In the genomic region with DNA sequence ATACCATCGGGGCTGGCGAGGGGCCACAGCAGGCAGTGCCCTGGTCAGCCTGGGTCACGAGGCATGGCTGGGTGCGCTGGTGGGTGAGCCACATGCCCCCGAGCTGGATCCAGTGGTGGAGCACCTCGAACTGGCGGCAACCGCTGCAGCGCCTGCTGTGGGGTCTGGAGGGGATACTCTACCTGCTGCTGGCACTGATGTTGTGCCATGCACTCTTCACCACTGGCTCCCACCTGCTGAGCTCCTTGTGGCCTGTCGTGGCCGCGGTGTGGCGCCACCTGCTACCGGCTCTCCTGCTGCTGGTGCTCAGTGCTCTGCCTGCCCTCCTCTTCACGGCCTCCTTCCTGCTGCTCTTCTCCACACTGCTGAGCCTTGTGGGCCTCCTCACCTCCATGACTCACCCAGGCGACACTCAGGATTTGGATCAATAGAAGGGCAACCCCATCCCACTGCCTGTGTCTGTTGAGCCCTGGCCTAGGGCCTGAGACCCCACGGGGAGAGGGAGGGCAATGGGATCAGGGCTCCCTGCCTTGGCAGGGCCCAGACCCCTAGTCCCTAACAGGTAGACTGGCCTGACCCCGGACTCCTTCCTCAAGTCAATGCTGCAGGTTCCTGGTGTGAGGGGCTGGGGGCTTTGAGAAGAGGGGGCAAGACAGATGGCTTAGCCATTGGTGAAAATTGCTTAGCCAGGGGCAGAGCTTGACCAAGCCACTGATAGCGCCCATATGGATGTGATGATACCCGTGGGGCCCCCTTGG, we compare ENCODE assay signal across 9 cellular contexts. TPM values are rescaled to one million over a fixed set of nuclear protein-coding genes. Genes with fewer than 3 reads are reported as not detected.
DNase-seq lines count a peak whose midpoint lies in the region; ATAC-seq and TF ChIP-seq lines count a peak whose summit lies in the region.
"Had no signal": no experiment of that assay in that cellular context is flagged by ENCODE, and none has a peak within 500 bp of the region (broad histone marks: within the 10 kb centered on the region; RNA-seq: fewer than 3 reads in every experiment).

No MANE protein-coding gene starts in this region.

- no peak overlapping the region for H3K27ac Mint-ChIP-seq in activated naive CD4-positive, alpha-beta T cell treated with anti-CD3 and anti-CD28 coated beads, Interleukin-2, amount 50 U/mL, for 72 hours
- no peak overlapping the region for H3K27ac Mint-ChIP-seq in type B pancreatic cell

- H3F3A ChIP-seq in PC-9 (ENCODE audit: insufficient read depth, low read depth), result peaks cover 21% of the 10 kb centered on the region

- no peaks in the 10 kb centered on the region for H3K79me2 ChIP-seq in PC-9 (ENCODE audit: low read depth)

- H3K4me2 ChIP-seq in PC-9, result no peak overlapping the region

- peak; percentile 43 to 71 for ATAC-seq in activated naive CD4-positive, alpha-beta T cell treated with anti-CD3 and anti-CD28 coated beads, Interleukin-2, amount 50 U/mL, for 72 hours

- no peak for DNase-seq in activated naive CD4-positive, alpha-beta T cell treated with anti-CD3 and anti-CD28 coated beads, Interleukin-2, amount 50 U/mL, for 72 hours (ENCODE audit: low spot score in 2 of 2)
- no peak for DNase-seq in activated naive CD4-positive, alpha-beta T cell (lab: John Stamatoyannopoulos, UW)
- peak; percentile 61 for DNase-seq in type B pancreatic cell (ENCODE audit: extremely low spot score, unreplicated experiment)
- no peak for DNase-seq in NCI-H1048 (lab: John Stamatoyannopoulos, UW)
- DNase-seq in PC-9, result no peak
- DNase-seq: caudate nucleus, SW 1271 had no signal

- H3K36me3 ChIP-seq in PC-9 (ENCODE audit: low read depth), result no peaks in the 10 kb centered on the region

- POLR2A ChIA-PET in PC-9 (lab: Charles Lee; ENCODE audit: unreplicated experiment), result no interaction called here

- peaks cover 28% of the 10 kb centered on the region for H3K4me1 ChIP-seq in PC-9 (replicated peaks; ENCODE audit: insufficient read depth)

- WGBS in adipose tissue, 3 donors, result 67 to 88% (median 84%) methylated on average over 18 to 20 of the region's 20 CpGs

- H3K27me3 Mint-ChIP-seq in type B pancreatic cell, result peaks cover 51% of the 10 kb centered on the region

- TF ChIP-seq CTCF in type B pancreatic cell (conservative IDR thresholded peaks at IDR 0.05), result no peak
- no peak for TF ChIP-seq CTCF in PC-9 (conservative IDR thresholded peaks at IDR 0.05)

- CTCF ChIA-PET in PC-9 (lab: Charles Lee), result no interaction called here

- peaks cover 9 to 15% of the 10 kb centered on the region in 2 donors for H3K36me3 Mint-ChIP-seq in activated naive CD4-positive, alpha-beta T cell treated with anti-CD3 and anti-CD28 coated beads, Interleukin-2, amount 50 U/mL, for 72 hours
- no peaks in the 10 kb centered on the region for H3K36me3 Mint-ChIP-seq in type B pancreatic cell

- intact Hi-C loops in PC-9 (cut with micrococcal nuclease; ENCODE audit: unreplicated experiment), result no loop called here

- H3K4me3 Mint-ChIP-seq in type B pancreatic cell, result no peak overlapping the region

- H3K9me2 ChIP-seq in PC-9 (ENCODE audit: insufficient read depth), result no peaks in the 10 kb centered on the region

- H3K4me1 Mint-ChIP-seq in type B pancreatic cell (ENCODE audit: unreplicated experiment), result peaks cover 19% of the 10 kb centered on the region

- no peaks in the 10 kb centered on the region for H3K27me3 ChIP-seq in PC-9 (ENCODE audit: insufficient read depth, low read depth)

- peak overlapping the region; percentile 17 for H3K27ac ChIP-seq in adipose tissue (ENCODE audit: low read depth, low read length)
- H3K27ac ChIP-seq in PC-9, result no peak overlapping the region

- H3K9me3 ChIP-seq in PC-9 (ENCODE audit: insufficient read depth, low read depth), result no peaks in the 10 kb centered on the region

- H3K4me3 ChIP-seq in PC-9, result no peak overlapping the region

- no peak overlapping the region for H2AFZ ChIP-seq in PC-9

- no TSS peak for BruUV-seq in PC-9 (replicated peaks; lab: Mats Ljungman, UMichigan)

- peaks cover 0 to 9% of the 10 kb centered on the region in 2 donors for H3K9me3 Mint-ChIP-seq in activated naive CD4-positive, alpha-beta T cell treated with anti-CD3 and anti-CD28 coated beads, Interleukin-2, amount 50 U/mL, for 72 hours
- H3K9me3 Mint-ChIP-seq in type B pancreatic cell, result peaks cover 5% of the 10 kb centered on the region

- H4K20me1 ChIP-seq in PC-9 (ENCODE audit: insufficient read depth), result no peaks in the 10 kb centered on the region

RNA-seq across cellular contexts. Expression of a gene that starts 0.6 kb away (rescaled TPM):
- total RNA-seq in activated naive CD4-positive, alpha-beta T cell treated with anti-CD3 and anti-CD28 coated beads, Interleukin-2, amount 50 U/mL, for 72 hours, result not detected
- not detected for polyA plus RNA-seq in adipose tissue
- total RNA-seq in type B pancreatic cell (ENCODE audit: low replicate concordance) (not detected in 2 replicates), PC-9 (2021) (not detected in 2 replicates)
- total RNA-seq: NCI-H460 had no signal

RNA-seq across cellular contexts. Expression of a gene that starts 2.0 kb away (rescaled TPM):
- total RNA-seq in activated naive CD4-positive, alpha-beta T cell treated with anti-CD3 and anti-CD28 coated beads, Interleukin-2, amount 50 U/mL, for 72 hours, result not detected
- polyA plus RNA-seq in adipose tissue, result 1 to 10 TPM in 2 of 3 donors, not detected in 1; 1.4 to 2.0 TPM
- not detected in 2 replicates for total RNA-seq in type B pancreatic cell (ENCODE audit: low replicate concordance)
- not detected in 2 replicates for total RNA-seq in PC-9 (2021)
- total RNA-seq: NCI-H460 had no signal

RNA-seq across cellular contexts. Expression of a gene that starts 16.3 kb away (rescaled TPM):
- total RNA-seq in activated naive CD4-positive, alpha-beta T cell treated with anti-CD3 and anti-CD28 coated beads, Interleukin-2, amount 50 U/mL, for 72 hours, result 1 to 10 TPM; 1.1 to 3.5 TPM
- 10 to 100 TPM in 2 of 3 donors, 1 to 10 TPM in 1; 3.6 to 56.0 (median 38.5) TPM for polyA plus RNA-seq in adipose tissue
- total RNA-seq in type B pancreatic cell (ENCODE audit: low replicate concordance) (6.6 and 106 TPM in 2 replicates), PC-9 (2021) (not detected in 2 replicates)
- total RNA-seq: NCI-H460 had no signal

RNA-seq across cellular contexts. Expression of a gene that starts 23.7 kb away (rescaled TPM):
- total RNA-seq in activated naive CD4-positive, alpha-beta T cell treated with anti-CD3 and anti-CD28 coated beads, Interleukin-2, amount 50 U/mL, for 72 hours, result 10 to 100 TPM; 29.5 to 33.6 TPM
- polyA plus RNA-seq in adipose tissue, result 10 to 100 TPM; 21.1 to 40.4 (median 36.3) TPM
- total RNA-seq in type B pancreatic cell (ENCODE audit: low replicate concordance) (47.5 and 79.6 TPM in 2 replicates), PC-9 (2021) (47.9 and 60.1 TPM in 2 replicates)

RNA-seq across cellular contexts. Expression of a gene that starts 23.8 kb away (rescaled TPM):
- total RNA-seq in activated naive CD4-positive, alpha-beta T cell treated with anti-CD3 and anti-CD28 coated beads, Interleukin-2, amount 50 U/mL, for 72 hours, result 10 to 100 TPM; 45.7 to 52.0 TPM
- 10 to 100 TPM; 25.1 to 34.2 (median 29.8) TPM for polyA plus RNA-seq in adipose tissue
- total RNA-seq in type B pancreatic cell (ENCODE audit: low replicate concordance) (31.8 and 49.9 TPM in 2 replicates), PC-9 (2021) (21.5 and 31.9 TPM in 2 replicates)
